ENCODE assay signal across 1 cellular context in genomic region chr3:126208618-126209256, GRCh38.
TF ChIP-seq lines count a peak whose summit lies in the region.

No MANE protein-coding gene starts in this region.

TF ChIP-seq in A549, 52 proteins besides CTCF, POLR2A, EP300 and RAD21 (continued from another document):
- TF ChIP-seq PBX3 (IDR thresholded peaks at IDR 0.05) (no peak), ZSCAN20 (CRISPR knock-in tag; IDR thresholded peaks at IDR 0.05) (no peak), EHF (CRISPR knock-in tag; IDR thresholded peaks at IDR 0.05) (0 out of 2 replicates have a peak, but pooled peaks have one; percentile 52)
